8 cellular contexts compared by ENCODE assay signal in the genomic region with DNA sequence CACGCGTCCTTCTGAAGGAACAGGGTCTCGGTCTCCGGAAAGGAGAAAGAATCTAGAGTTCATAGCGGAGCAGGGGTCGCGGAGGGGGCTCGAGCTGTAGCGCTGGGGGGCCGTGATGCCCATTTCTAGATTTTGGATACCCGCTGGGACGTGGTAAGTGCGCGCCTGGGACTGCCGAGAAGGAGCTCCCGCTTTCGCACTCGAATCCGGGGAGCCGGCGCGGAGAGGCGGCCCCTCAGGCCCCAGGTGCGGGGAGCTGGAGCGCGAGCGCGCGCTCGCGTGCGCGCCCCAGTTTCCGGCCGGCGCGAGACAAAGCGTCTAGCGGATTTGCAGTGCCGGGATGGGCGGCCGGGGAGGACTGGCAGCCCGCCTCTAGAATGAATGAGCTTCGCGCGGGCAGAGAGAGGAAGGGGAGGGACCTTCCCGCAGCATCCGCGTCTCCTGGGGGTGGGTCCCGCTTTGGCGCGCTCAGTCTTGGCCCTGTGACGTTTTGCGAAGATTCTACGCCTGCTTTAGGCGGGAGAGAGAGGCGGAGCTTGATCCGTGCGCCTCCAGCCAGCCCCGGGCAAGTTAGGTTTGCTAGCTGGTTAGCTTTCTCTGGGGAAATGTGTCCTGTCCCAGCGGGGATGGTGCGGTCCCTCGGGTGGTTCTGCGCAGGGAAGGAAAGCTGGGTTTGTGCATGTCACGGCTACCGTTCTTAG. TPM values are rescaled to one million over a fixed set of nuclear protein-coding genes. Genes with fewer than 3 reads are reported as not detected.
DNase-seq lines count a peak whose midpoint lies in the region; ATAC-seq and TF ChIP-seq lines count a peak whose summit lies in the region.

No MANE protein-coding gene starts in this region.

- DNase-seq in GM13976 (ENCODE audit: low spot score) (peak; percentile 87), NCI-H1436 treated with DMSO at 0.1 percent for 48 hours (lab: John Stamatoyannopoulos, UW) (peak; percentile 93), T-cell (peak; percentile 79 to 94 (median 91)), amniotic epithelial cell (ENCODE audit: low read depth) (peak; percentile 96), left ventricle myocardium inferior (peak; percentile 84), prostate gland (ENCODE audit: low spot score) (peak; percentile 67)

- peak overlapping the region; percentile 89 for H3K27ac ChIP-seq in left ventricle myocardium inferior (replicated peaks)
- H3K27ac ChIP-seq in prostate gland: peak overlapping the region; percentile 79 to 86
- no peak overlapping the region for H3K27ac ChIP-seq in urinary bladder (ENCODE audit: low read depth)

- H3K36me3 ChIP-seq in left ventricle myocardium inferior (no peaks in the 10 kb centered on the region), prostate gland (no peaks in the 10 kb centered on the region), urinary bladder (ENCODE audit: insufficient read depth) (no peaks in the 10 kb centered on the region)

- TF ChIP-seq POLR2A in prostate gland (IDR thresholded peaks at IDR 0.05): peak; percentile 56

- H3K27ac Mint-ChIP-seq in T-cell: peak overlapping the region; percentile 89 to 95

- intact Hi-C loops in left ventricle myocardium inferior (cut with micrococcal nuclease): no loop called here
- intact Hi-C loops in prostate gland (cut with DNase I): loop anchor here (2.0 kb wide), 1 partner anchor 101 kb away; no protein-coding TSS in a partner anchor

- H3K36me3 Mint-ChIP-seq in T-cell: no peaks in the 10 kb centered on the region

- H3K27me3 Mint-ChIP-seq in T-cell: no peaks in the 10 kb centered on the region

- H3K9me3 Mint-ChIP-seq in T-cell: no peaks in the 10 kb centered on the region

- in situ Hi-C loops in GM13976 (cut with MboI; ENCODE audit: low sequenced_read_pairs, unreplicated experiment): no loop called here

- H3K4me1 ChIP-seq in left ventricle myocardium inferior (peaks cover 37% of the 10 kb centered on the region), prostate gland (replicated peaks) (no peaks in the 10 kb centered on the region), urinary bladder (ENCODE audit: insufficient read depth) (no peaks in the 10 kb centered on the region)

- CTCF ChIA-PET in T-cell (lab: Charles Lee): interaction anchor here (0.6 to 5.4 kb wide), 28 partner anchors 9 to 715 kb away, joined by 3 to 69 read pairs (median 4); a partner anchor contains a TSS

- H3K4me1 Mint-ChIP-seq in T-cell: peaks cover 18 to 37% (median 36%) of the 10 kb centered on the region in 3 donors

- peak overlapping the region; percentile 94 to 95 (median 95) for H3K4me3 Mint-ChIP-seq in T-cell

- TF ChIP-seq CTCF in GM13976 (IDR thresholded peaks at IDR 0.05; ENCODE audit: borderline replicate concordance, control extremely low read depth, extremely low read depth, insufficient read depth, missing control alignments) (no peak), left ventricle myocardium inferior (IDR thresholded peaks at IDR 0.05; ENCODE audit: borderline replicate concordance) (no peak), prostate gland (IDR thresholded peaks at IDR 0.05) (no peak)

- H3K27me3 ChIP-seq in left ventricle myocardium inferior (ENCODE audit: low read depth) (no peaks in the 10 kb centered on the region), prostate gland (replicated peaks; ENCODE audit: insufficient read depth) (no peaks in the 10 kb centered on the region)

- WGBS in prostate gland: 0% methylated on average over 39 of the region's 66 CpGs
- WGBS in urinary bladder: under 1% methylated on average over 66 of the region's 66 CpGs

- H3K4me3 ChIP-seq in left ventricle myocardium inferior (peak overlapping the region; percentile 90), prostate gland (peak overlapping the region; percentile 44 to 68), urinary bladder (ENCODE audit: low read depth, low read length) (peak overlapping the region; percentile 58)

- POLR2A ChIA-PET in T-cell (lab: Charles Lee): interaction anchor here (0.6 to 2.7 kb wide), 18 partner anchors 14 to 1311 kb away, joined by 3 to 41 read pairs (median 4); a partner anchor contains a TSS

- peak; percentile 64 for ATAC-seq in HG02852 (IDR thresholded peaks at IDR 0.05; ENCODE audit: unreplicated experiment)
- ATAC-seq in T-cell (replicated peaks in 1 of 4): peak; percentile 72 to 77 (median 75)

- H3K9me3 ChIP-seq in left ventricle myocardium inferior (replicated peaks): no peaks in the 10 kb centered on the region
- H3K9me3 ChIP-seq in prostate gland: no peaks in the 10 kb centered on the region

RNA-seq across cellular contexts. Expression of a gene that starts 1.2 kb away (rescaled TPM):
- 10 to 100 TPM; 25.6 to 36.6 (median 30.9) TPM for total RNA-seq in T-cell
- total RNA-seq in left ventricle myocardium inferior: 1.8 TPM
- total RNA-seq in prostate gland: 10 to 100 TPM; 11.5 to 12.2 TPM
- 49.1 TPM for total RNA-seq in urinary bladder
- polyA plus RNA-seq in urinary bladder: 3.3 TPM
